ENCODE assay signal across 28 cellular contexts in the genomic region with DNA sequence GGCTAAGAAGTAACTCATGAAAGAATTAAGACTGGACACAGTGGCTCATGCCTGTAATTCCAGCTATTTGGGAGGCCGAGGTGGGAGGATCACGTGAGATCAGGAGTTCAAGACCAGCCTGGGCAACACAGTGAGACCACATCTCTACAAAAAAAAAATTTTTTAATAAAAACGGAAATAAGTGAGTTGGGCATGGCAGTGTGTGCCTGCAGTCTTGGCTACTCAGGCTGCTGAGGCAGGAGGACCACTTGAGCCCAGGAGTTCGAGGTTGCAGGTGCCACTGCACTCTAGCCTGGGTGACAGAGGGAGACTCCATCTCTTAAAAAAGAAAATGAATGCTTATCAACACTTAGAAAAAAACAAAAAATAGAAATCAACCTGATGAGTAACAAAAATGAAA.
DNase-seq lines count a peak whose midpoint lies in the region; ATAC-seq, FAIRE-seq and TF ChIP-seq lines count a peak whose summit lies in the region.
"Had no signal": no experiment of that assay in that cellular context is flagged by ENCODE, and none has a peak within 500 bp of the region (broad histone marks: within the 10 kb centered on the region; RNA-seq: fewer than 3 reads in every experiment).

No MANE protein-coding gene starts in this region.

- no peaks in the 10 kb centered on the region for H3K36me3 Mint-ChIP-seq in activated naive CD4-positive, alpha-beta T cell treated with anti-CD3 and anti-CD28 coated beads, Interleukin-2, amount 10 ng/mL, durations not matched to agents 7 days and 5 days
- H3K36me3 Mint-ChIP-seq: natural killer cell; stimulated activated effector memory CD8-positive, alpha-beta T cell treated with anti-CD3 and anti-CD28 coated beads, Interleukin-12 subunit alpha, Interleukin-12 subunit beta, amount 100 ng/mL, for 72 hours; WTC11 had no signal

- H3K4me1 Mint-ChIP-seq in activated naive CD4-positive, alpha-beta T cell treated with anti-CD3 and anti-CD28 coated beads, Interleukin-2, amount 10 ng/mL, durations not matched to agents 7 days and 5 days: no peaks in the 10 kb centered on the region
- H3K4me1 Mint-ChIP-seq: activated CD4-positive, alpha-beta T cell treated with anti-CD3 and anti-CD28 coated beads, Interleukin-2, amount 10 ng/mL, durations not matched to agents 7 days and 5 days; natural killer cell had no signal

- no peaks in the 10 kb centered on the region for H4K20me1 ChIP-seq in hepatocyte (ENCODE audit: insufficient read depth, poor library complexity, severe bottlenecking)

- no peak for TF ChIP-seq EP300 in sigmoid colon (IDR thresholded peaks at IDR 0.05)

- no peak for FAIRE-seq in RCC 7860 (lab: Jason Lieb, UNC)
- FAIRE-seq: bronchial epithelial cell, H54 had no signal

- H2AFZ ChIP-seq in hepatocyte: no peak overlapping the region

- H3K27ac ChIP-seq in 22Rv1 (peak overlapping the region; percentile 42; the same call in 1 of the 2 replicates), angular gyrus (ENCODE audit: low read depth, low read length) (peak overlapping the region; percentile 98), hepatocyte (peak overlapping the region; percentile 88), sigmoid colon (peak overlapping the region; percentile 59 to 72 (median 69))
- H3K27ac ChIP-seq: thoracic aorta, vagina had no signal

- peaks cover 25% of the 10 kb centered on the region for H3K27me3 Mint-ChIP-seq in activated naive CD4-positive, alpha-beta T cell treated with anti-CD3 and anti-CD28 coated beads, Interleukin-2, amount 10 ng/mL, durations not matched to agents 7 days and 5 days

- WGBS in hepatocyte (ENCODE audit: low lambda C conversion rate, missing lambda C conversion rate): 97% methylated on average over 4 of the region's 4 CpGs
- WGBS in sigmoid colon, 2 donors: 69 to 87% methylated on average over 4 of the region's 4 CpGs

- H3K27me3 ChIP-seq in hepatocyte (no peaks in the 10 kb centered on the region), sigmoid colon (no peaks in the 10 kb centered on the region)
- H3K27me3 ChIP-seq: BE2C, vagina had no signal

- DNase-seq in hepatocyte (ENCODE audit: low spot score) (no peak), sigmoid colon (no peak), RCC 7860 (ENCODE audit: low spot score) (no peak), NCI-H2171 treated with DMSO at 0.1 percent for 48 hours (lab: John Stamatoyannopoulos, UW) (no peak)
- no peak for DNase-seq in activated naive CD4-positive, alpha-beta T cell treated with anti-CD3 and anti-CD28 coated beads, Interleukin-2, amount 10 ng/mL, durations not matched to agents 7 days and 5 days
- DNase-seq: activated CD4-positive, alpha-beta T cell treated with anti-CD3 and anti-CD28 coated beads, Interleukin-2, amount 10 ng/mL, durations not matched to agents 7 days and 5 days; activated gamma-delta T cell treated with Interleukin-2 at 50 U/mL for 16 hours; activated T-cell treated with anti-CD3 and anti-CD28 coated beads, Interleukin-2, amount 50 U/mL, for 4 hours; BE2C; cortex of kidney; MV-4-11; natural killer cell; NCI-H1436 treated with DMSO at 0.1 percent for 48 hours; stimulated activated CD4-positive, alpha-beta T cell treated with anti-CD3 and anti-CD28 coated beads, Interleukin-12 subunit alpha, Interleukin-12 subunit beta, amount 100 ng/mL, for 4 hours; stimulated activated CD4-positive, alpha-beta T cell treated with anti-CD3 and anti-CD28 coated beads, Interleukin-4, amount 100 ng/mL, for 1 hour; T1000 had no signal

- no peak for ATAC-seq in HG03342 (IDR thresholded peaks at IDR 0.05; ENCODE audit: unreplicated experiment)
- ATAC-seq: activated T-cell treated with anti-CD3 and anti-CD28 coated beads, Interleukin-2, amount 50 U/mL, for 4 hours; left ventricle myocardium superior; natural killer cell; right cardiac atrium; Right ventricle myocardium inferior; stimulated activated effector memory CD8-positive, alpha-beta T cell treated with anti-CD3 and anti-CD28 coated beads, Interleukin-12 subunit alpha, Interleukin-12 subunit beta, amount 100 ng/mL, for 72 hours had no signal

- no peaks in the 10 kb centered on the region for H3K79me2 ChIP-seq in hepatocyte

- H3K9me2 ChIP-seq in hepatocyte (replicated peaks; ENCODE audit: insufficient read depth): no peaks in the 10 kb centered on the region

- CTCF ChIA-PET in activated naive CD4-positive, alpha-beta T cell treated with anti-CD3 and anti-CD28 coated beads, Interleukin-2, amount 10 ng/mL, durations not matched to agents 7 days and 5 days (lab: Charles Lee): no interaction called here

- no peak overlapping the region for H3K4me3 Mint-ChIP-seq in activated naive CD4-positive, alpha-beta T cell treated with anti-CD3 and anti-CD28 coated beads, Interleukin-2, amount 10 ng/mL, durations not matched to agents 7 days and 5 days
- H3K4me3 Mint-ChIP-seq: activated CD4-positive, alpha-beta T cell treated with anti-CD3 and anti-CD28 coated beads, Interleukin-2, amount 10 ng/mL, durations not matched to agents 7 days and 5 days; activated T-cell treated with anti-CD3 and anti-CD28 coated beads, Interleukin-2, amount 50 U/mL, for 4 hours; natural killer cell; stimulated activated effector memory CD8-positive, alpha-beta T cell treated with anti-CD3 and anti-CD28 coated beads, Interleukin-12 subunit alpha, Interleukin-12 subunit beta, amount 100 ng/mL, for 72 hours; WTC11 had no signal

- H3K4me3 ChIP-seq in hepatocyte (no peak overlapping the region), sigmoid colon (no peak overlapping the region)
- H3K4me3 ChIP-seq: thoracic aorta, vagina had no signal

- H3K36me3 ChIP-seq in hepatocyte (replicated peaks; ENCODE audit: insufficient read depth, low read depth) (no peaks in the 10 kb centered on the region), sigmoid colon (no peaks in the 10 kb centered on the region)
- H3K36me3 ChIP-seq: BE2C, thoracic aorta, vagina had no signal

- no peaks in the 10 kb centered on the region for H3K9me3 Mint-ChIP-seq in activated naive CD4-positive, alpha-beta T cell treated with anti-CD3 and anti-CD28 coated beads, Interleukin-2, amount 10 ng/mL, durations not matched to agents 7 days and 5 days
- H3K9me3 Mint-ChIP-seq: activated CD4-positive, alpha-beta T cell treated with anti-CD3 and anti-CD28 coated beads, Interleukin-2, amount 10 ng/mL, durations not matched to agents 7 days and 5 days; activated T-cell treated with anti-CD3 and anti-CD28 coated beads, Interleukin-2, amount 50 U/mL, for 4 hours; natural killer cell; stimulated activated effector memory CD8-positive, alpha-beta T cell treated with anti-CD3 and anti-CD28 coated beads, Interleukin-12 subunit alpha, Interleukin-12 subunit beta, amount 100 ng/mL, for 72 hours had no signal

- H3K9me3 ChIP-seq in hepatocyte (ENCODE audit: low read depth): no peaks in the 10 kb centered on the region
- H3K9me3 ChIP-seq in sigmoid colon: no peaks in the 10 kb centered on the region
- H3K9me3 ChIP-seq: BE2C, thoracic aorta, vagina had no signal

- intact Hi-C loops in sigmoid colon (cut with DNase I): loop anchor here (10.0 kb wide), 1 partner anchor 210 kb away; no protein-coding TSS in a partner anchor

- TF ChIP-seq CTCF in 22Rv1 (IDR thresholded peaks at IDR 0.05) (no peak), hepatocyte (IDR thresholded peaks at IDR 0.05; ENCODE audit: poor library complexity) (no peak), sigmoid colon (IDR thresholded peaks at IDR 0.05) (no peak)

- H3K4me1 ChIP-seq in hepatocyte (ENCODE audit: insufficient read depth): peaks cover 57% of the 10 kb centered on the region
- H3K4me1 ChIP-seq in sigmoid colon: peaks cover 0 to 61% (median 39%) of the 10 kb centered on the region in 4 donors

- H3K4me2 ChIP-seq in hepatocyte: no peak overlapping the region

- no peak for TF ChIP-seq POLR2A in sigmoid colon (IDR thresholded peaks at IDR 0.05)

- no peak overlapping the region for H3K27ac Mint-ChIP-seq in activated naive CD4-positive, alpha-beta T cell treated with anti-CD3 and anti-CD28 coated beads, Interleukin-2, amount 10 ng/mL, durations not matched to agents 7 days and 5 days
- H3K27ac Mint-ChIP-seq: activated CD4-positive, alpha-beta T cell treated with anti-CD3 and anti-CD28 coated beads, Interleukin-2, amount 10 ng/mL, durations not matched to agents 7 days and 5 days; natural killer cell; stimulated activated effector memory CD8-positive, alpha-beta T cell treated with anti-CD3 and anti-CD28 coated beads, Interleukin-12 subunit alpha, Interleukin-12 subunit beta, amount 100 ng/mL, for 72 hours; WTC11 had no signal

Comparison
In these comparisons a context has a peak if more than half of its experiments do, and no peak if none do; other contexts are left out.
1. H3K27ac ChIP-seq: peak in every context shown above with its lines; median percentile 98 in angular gyrus; 88 in hepatocyte; 69 in sigmoid colon; 42 in 22Rv1.